Comparison of ENCODE assay signal across 10 cellular contexts in genomic region chr2:219446101-219446504, GRCh38. TPM values are rescaled to one million over a fixed set of nuclear protein-coding genes. Genes with fewer than 3 reads are reported as not detected.
DNase-seq lines count a peak whose midpoint lies in the region; ATAC-seq and TF ChIP-seq lines count a peak whose summit lies in the region.
"Had no signal": no experiment of that assay in that cellular context is flagged by ENCODE, and none has a peak within 500 bp of the region (broad histone marks: within the 10 kb centered on the region; RNA-seq: fewer than 3 reads in every experiment).

No MANE protein-coding gene starts in this region.

- no peaks in the 10 kb centered on the region for H3K27me3 Mint-ChIP-seq in MCF 10A (ENCODE audit: insufficient read depth, unreplicated experiment)

- H3K9me2 ChIP-seq in Loucy (replicated peaks; ENCODE audit: low read depth, low read length) = no peaks in the 10 kb centered on the region

- H3K9me3 Mint-ChIP-seq in MCF 10A (ENCODE audit: unreplicated experiment) = no peaks in the 10 kb centered on the region

- H3K9ac ChIP-seq in Loucy (ENCODE audit: low read depth, low read length, poor library complexity, severe bottlenecking) = no peak overlapping the region

- POLR2A ChIA-PET in MCF 10A (lab: Yijun Ruan, JAX) = no interaction called here

- intact Hi-C loops in MCF 10A (cut with micrococcal nuclease) (no loop called here), left colon (cut with DNase I, micrococcal nuclease) (no loop called here)

- H3K4me2 ChIP-seq in Loucy (ENCODE audit: low read depth, low read length, poor library complexity, severe bottlenecking) = peak overlapping the region; percentile 12

- H2AFZ ChIP-seq in ACC112 (ENCODE audit: low read length, unreplicated experiment) (no peak overlapping the region), Loucy (ENCODE audit: low read length) (no peak overlapping the region)

- H3K36me3 ChIP-seq in ACC112 (ENCODE audit: insufficient read depth, low read length) (0 out of 2 replicates have a peak, but pooled peaks cover 4% of the 10 kb centered on the region), Loucy (ENCODE audit: insufficient read depth, low read length) (no peaks in the 10 kb centered on the region)

- H4K20me1 ChIP-seq in Loucy (ENCODE audit: insufficient read depth, low read length, poor library complexity, severe bottlenecking) = no peaks in the 10 kb centered on the region

- no TSS peak for BruUV-seq in MCF 10A (replicated peaks; lab: Mats Ljungman, UMichigan)

- CTCF ChIA-PET in MCF 10A (lab: Yijun Ruan, JAX) = interaction anchor here (0.6 to 1.3 kb wide), 2 partner anchors 43 to 84 kb away, joined by 3 to 4 read pairs; no protein-coding TSS in a partner anchor

- no peaks in the 10 kb centered on the region for H3K9me3 ChIP-seq in Loucy (ENCODE audit: insufficient read depth, low read depth, low read length)

- H3K27ac Mint-ChIP-seq in MCF 10A (ENCODE audit: low read depth, unreplicated experiment) = peak overlapping the region; percentile 33

- no peak overlapping the region for H3K4me3 Mint-ChIP-seq in MCF 10A (ENCODE audit: unreplicated experiment)

- TF ChIP-seq CTCF in Loucy (conservative IDR thresholded peaks at IDR 0.05; ENCODE audit: low read length) = no peak
- no peak for TF ChIP-seq CTCF in MCF 10A (IDR thresholded peaks at IDR 0.05; ENCODE audit: unreplicated experiment)

- H3K4me3 ChIP-seq in ACC112 (ENCODE audit: low read depth, low read length) = no peak overlapping the region
- H3K4me3 ChIP-seq in Loucy (ENCODE audit: low read length, poor library complexity, severe bottlenecking) = no peak overlapping the region

- H3K27ac ChIP-seq in ACC112 (ENCODE audit: low read depth, low read length) = peak overlapping the region; percentile 25

- DNase-seq in MCF 10A (ENCODE audit: unreplicated experiment) (no peak), left colon (peak in 1 of 2 donors; percentile 50), activated T-cell treated with anti-CD3 and anti-CD28 coated beads for 4 hours (no peak), GOT3 (lab: John Stamatoyannopoulos, UW) (no peak), NCI-H187 treated with DMSO at 0.1 percent for 48 hours (lab: John Stamatoyannopoulos, UW) (no peak)
- DNase-seq: DMS79 treated with DMSO at 0.1 percent for 48 hours had no signal

- no peaks in the 10 kb centered on the region for H3K27me3 ChIP-seq in ACC112 (ENCODE audit: insufficient read depth, low read length)
- no peaks in the 10 kb centered on the region for H3K27me3 ChIP-seq in Loucy (ENCODE audit: insufficient read depth, low read length, poor library complexity, severe bottlenecking)

- no peaks in the 10 kb centered on the region for H3F3A ChIP-seq in Loucy (ENCODE audit: low read depth)

- no peaks in the 10 kb centered on the region for H3K79me2 ChIP-seq in ACC112 (ENCODE audit: control insufficient read depth, insufficient read depth, low read length, unreplicated experiment)
- H3K79me2 ChIP-seq in Loucy (ENCODE audit: insufficient read depth, low read length) = no peaks in the 10 kb centered on the region

- ATAC-seq in left colon (peak; percentile 30), HG03108 (IDR thresholded peaks at IDR 0.05; ENCODE audit: unreplicated experiment) (no peak)

- H3K4me1 Mint-ChIP-seq in MCF 10A (ENCODE audit: insufficient read depth, unreplicated experiment) = peaks cover 29% of the 10 kb centered on the region

- H3K36me3 Mint-ChIP-seq in MCF 10A (ENCODE audit: insufficient read depth, unreplicated experiment) = no peaks in the 10 kb centered on the region

- H3K4me1 ChIP-seq in ACC112 (ENCODE audit: control insufficient read depth, insufficient read depth, low read length, unreplicated experiment) = peaks cover 38% of the 10 kb centered on the region
- H3K4me1 ChIP-seq in Loucy (ENCODE audit: insufficient read depth, low read length, poor library complexity, severe bottlenecking) = peaks cover 9% of the 10 kb centered on the region

RNA-seq across cellular contexts. Expression of gene SPEG, which starts 11.5 kb away (rescaled TPM):
- total RNA-seq in MCF 10A (2022) (23.3 and 25.7 TPM in 2 replicates), left colon (10 to 100 TPM in 1 of 2 donors, 1 to 10 TPM in 1; 2.9 to 29.4 TPM)

RNA-seq across cellular contexts. Expression of gene DES, which starts 27.9 kb away (rescaled TPM):
- total RNA-seq in MCF 10A (2022) = not detected in 2 replicates
- 100 to 1,000 TPM in 1 of 2 donors, 10 to 100 TPM in 1; 18.5 to 706 TPM for total RNA-seq in left colon
- total RNA-seq: T-helper 1 cell treated with Interleukin-12 subunit alpha and Interleukin-12 subunit beta and Interleukin-4 antibody, amounts not matched to agents 30 ng/mL and 1 ng/mL, for 36 hours had no signal

RNA-seq across cellular contexts. Expression of gene GMPPA, which starts 52.6 kb away (rescaled TPM):
- total RNA-seq in MCF 10A (2022) (70.7 and 80.2 TPM in 2 replicates), left colon (10 to 100 TPM; 44.8 to 56.1 TPM)

RNA-seq across cellular contexts. Expression of gene DNPEP, which starts 58.4 kb away (rescaled TPM):
- total RNA-seq in MCF 10A (2022) = 81.3 and 81.5 TPM in 2 replicates
- total RNA-seq in left colon = 100 to 1,000 TPM in 1 of 2 donors, 10 to 100 TPM in 1; 94.2 to 130 TPM

Comparison
In these comparisons a context has a peak if more than half of its experiments do, and no peak if none do; other contexts are left out.
1. RNA of gene DES, which starts 27.9 kb away (total RNA-seq): 18.5 to 706 TPM in left colon; not detected in MCF 10A; every median in the first group is over 10 times any median in the second.